In the genomic region with DNA sequence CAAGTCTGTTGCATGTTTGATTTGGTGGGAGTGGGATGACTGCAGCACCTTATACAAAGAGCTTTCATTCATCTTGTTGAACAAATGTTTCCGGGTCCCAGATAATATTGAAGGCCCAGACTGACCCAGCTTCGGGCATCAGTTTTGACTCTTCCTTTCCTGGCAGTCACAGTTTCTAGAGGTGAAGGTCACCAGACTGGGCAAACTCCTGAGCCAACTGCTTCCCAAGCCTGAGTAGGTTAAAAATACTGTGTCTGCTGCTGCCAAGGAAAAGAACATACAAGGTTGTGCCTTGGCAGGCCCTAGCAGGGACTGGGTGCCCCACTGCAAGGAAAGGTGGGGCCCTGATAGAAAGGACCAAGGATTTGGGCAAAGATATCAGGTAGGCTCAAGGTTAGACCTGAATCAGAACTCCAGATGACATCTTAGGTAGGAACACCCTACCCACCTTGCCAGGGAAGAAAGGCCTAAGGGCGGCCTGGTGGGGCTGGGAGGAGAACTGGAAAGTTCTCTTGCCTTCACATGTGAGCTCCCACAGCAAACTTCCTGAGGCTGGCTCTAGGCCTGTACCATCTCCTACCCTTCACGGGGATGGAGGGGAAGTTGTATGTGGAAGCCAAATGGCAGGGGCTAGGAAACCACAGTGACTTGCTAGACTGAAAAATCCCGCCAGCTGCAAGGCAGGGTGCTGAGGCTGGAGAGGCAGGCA, we compare ENCODE assay signal across 15 cellular contexts. TPM values are rescaled to one million over a fixed set of nuclear protein-coding genes. Genes with fewer than 3 reads are reported as not detected.
A peak's percentile ranks its signal among the peaks of the same experiment; 100 is the strongest.
DNase-seq lines count a peak whose midpoint lies in the region; ATAC-seq and TF ChIP-seq lines count a peak whose summit lies in the region.
"Had no signal": no experiment of that assay in that cellular context is flagged by ENCODE, and none has a peak within 500 bp of the region (broad histone marks: within the 10 kb centered on the region; RNA-seq: fewer than 3 reads in every experiment).

No MANE protein-coding gene starts in this region.

- no peak overlapping the region for H3K4me3 ChIP-seq in adrenal gland
- H3K4me3 ChIP-seq in right lobe of liver, result peak overlapping the region in 1 of 3 donors; percentile 4
- no peak overlapping the region for H3K4me3 ChIP-seq in suprapubic skin
- H3K4me3 ChIP-seq: GM23248, prostate gland had no signal

- H3K4me1 Mint-ChIP-seq in activated CD4-positive, alpha-beta T cell treated with anti-CD3 and anti-CD28 coated beads, Interleukin-2, amount 10 ng/mL, durations not matched to agents 7 days and 5 days, result peaks cover 40% of the 10 kb centered on the region

- H3K9me3 ChIP-seq in adrenal gland (replicated peaks in 1 of 3) (no peaks in the 10 kb centered on the region), right lobe of liver (no peaks in the 10 kb centered on the region), suprapubic skin (no peaks in the 10 kb centered on the region)
- H3K9me3 ChIP-seq: prostate gland had no signal

- H3K4me3 Mint-ChIP-seq in activated CD4-positive, alpha-beta T cell treated with anti-CD3 and anti-CD28 coated beads, Interleukin-2, amount 10 ng/mL, durations not matched to agents 7 days and 5 days, result no peak overlapping the region

- H3K36me3 Mint-ChIP-seq in activated CD4-positive, alpha-beta T cell treated with anti-CD3 and anti-CD28 coated beads, Interleukin-2, amount 10 ng/mL, durations not matched to agents 7 days and 5 days (ENCODE audit: low read depth), result peaks cover 19% of the 10 kb centered on the region

- ATAC-seq in right lobe of liver, result peak in 1 of 4 donors; percentile 0
- ATAC-seq: T-cell had no signal

- TF ChIP-seq CTCF in adrenal gland (IDR thresholded peaks at IDR 0.05), result no peak
- TF ChIP-seq CTCF in right lobe of liver (IDR thresholded peaks at IDR 0.05), result no peak
- TF ChIP-seq CTCF in suprapubic skin (IDR thresholded peaks at IDR 0.05), result no peak

- WGBS in adrenal gland, 4 donors, result 51 to 57% (median 53%) methylated on average over 5 of the region's 5 CpGs
- 60% methylated on average over 4 of the region's 5 CpGs for WGBS in right lobe of liver (ENCODE audit: insufficient coverage, low coverage, low lambda C conversion rate, missing lambda C conversion rate)
- 51% methylated on average over 5 of the region's 5 CpGs for WGBS in suprapubic skin

- TF ChIP-seq POLR2A in adrenal gland (IDR thresholded peaks at IDR 0.05) (no peak), right lobe of liver (IDR thresholded peaks at IDR 0.05) (no peak), suprapubic skin (IDR thresholded peaks at IDR 0.05) (no peak)

- H3K27ac ChIP-seq in adrenal gland (peak overlapping the region; percentile 57 to 86 (median 81)), right lobe of liver (peak overlapping the region; percentile 62 to 74 (median 70)), suprapubic skin (peak overlapping the region; percentile 57)
- H3K27ac ChIP-seq: GM23248 had no signal

- intact Hi-C loops in adrenal gland (cut with DNase I), result no loop called here
- intact Hi-C loops in right lobe of liver (cut with DNase I), result no loop called here

- TF ChIP-seq EP300 in suprapubic skin (IDR thresholded peaks at IDR 0.05), result no peak

- H3K4me1 ChIP-seq in adrenal gland (replicated peaks in 1 of 2) (peaks cover 35 to 36% of the 10 kb centered on the region in 2 donors), right lobe of liver (peaks cover 0 to 69% (median 22%) of the 10 kb centered on the region in 4 donors), suprapubic skin (peaks cover 76% of the 10 kb centered on the region)

- no peak for DNase-seq in activated CD4-positive, alpha-beta T cell treated with anti-CD3 and anti-CD28 coated beads, Interleukin-2, amount 10 ng/mL, durations not matched to agents 7 days and 5 days
- DNase-seq in activated CD4-positive, alpha-beta T cell treated with anti-CD3 and anti-CD28 coated beads for 4 hours, result no peak
- DNase-seq in adrenal gland (peak in 5 of 7 donors; percentile 64 to 83 (median 79)), right lobe of liver (peak in 1 of 3 donors; percentile 51), suprapubic skin (ENCODE audit: low spot score in 2 of 2) (no peak), NCI-H146 treated with DMSO at 0.1 percent for 48 hours (lab: John Stamatoyannopoulos, UW; ENCODE audit: unreplicated experiment) (no peak), GOT3 (lab: John Stamatoyannopoulos, UW) (no peak), T-helper 2 cell (no peak)
- DNase-seq: GM23248, mesendoderm, NCI-H1105, T-cell had no signal

- peak overlapping the region; percentile 25 for H3K27ac Mint-ChIP-seq in activated CD4-positive, alpha-beta T cell treated with anti-CD3 and anti-CD28 coated beads, Interleukin-2, amount 10 ng/mL, durations not matched to agents 7 days and 5 days

- CTCF ChIA-PET in activated CD4-positive, alpha-beta T cell treated with anti-CD3 and anti-CD28 coated beads, Interleukin-2, amount 10 ng/mL, durations not matched to agents 7 days and 5 days (lab: Charles Lee), result interaction anchor here (0.6 to 2.4 kb wide), 8 partner anchors 9 to 211 kb away, joined by 3 to 12 read pairs (median 4); a partner anchor contains a TSS

- POLR2A ChIA-PET in activated CD4-positive, alpha-beta T cell treated with anti-CD3 and anti-CD28 coated beads, Interleukin-2, amount 10 ng/mL, durations not matched to agents 7 days and 5 days (lab: Charles Lee), result no interaction called here

- H3K27me3 Mint-ChIP-seq in activated CD4-positive, alpha-beta T cell treated with anti-CD3 and anti-CD28 coated beads, Interleukin-2, amount 10 ng/mL, durations not matched to agents 7 days and 5 days, result no peaks in the 10 kb centered on the region
- H3K27me3 Mint-ChIP-seq: T-cell had no signal

- no peaks in the 10 kb centered on the region for H3K9me3 Mint-ChIP-seq in activated CD4-positive, alpha-beta T cell treated with anti-CD3 and anti-CD28 coated beads, Interleukin-2, amount 10 ng/mL, durations not matched to agents 7 days and 5 days
- H3K9me3 Mint-ChIP-seq: T-cell had no signal

- H3K36me3 ChIP-seq in adrenal gland (replicated peaks in 1 of 2), result peaks cover 0 to 38% of the 10 kb centered on the region in 2 donors
- peaks cover 0 to 14% (median 1%) of the 10 kb centered on the region in 4 donors for H3K36me3 ChIP-seq in right lobe of liver
- H3K36me3 ChIP-seq in suprapubic skin, result peaks cover 34% of the 10 kb centered on the region

- H3K27me3 ChIP-seq in adrenal gland (no peaks in the 10 kb centered on the region), right lobe of liver (no peaks in the 10 kb centered on the region), suprapubic skin (no peaks in the 10 kb centered on the region)

RNA-seq across cellular contexts. Expression of a gene that starts 4.6 kb away (rescaled TPM):
- total RNA-seq in activated CD4-positive, alpha-beta T cell treated with anti-CD3 and anti-CD28 coated beads, Interleukin-2, amount 10 ng/mL, durations not matched to agents 7 days and 5 days, result 10 to 100 TPM; 63.4 to 67.7 TPM
- total RNA-seq in adrenal gland (10 to 100 TPM; 61.1 to 94.0 (median 86.9) TPM), right lobe of liver (10 to 100 TPM; 20.4 to 29.9 (median 25.2) TPM), suprapubic skin (100 to 1,000 TPM in 1 of 4 donors, 10 to 100 TPM in 3; 62.3 to 100 (median 69.8) TPM)
- 100 to 1,000 TPM in 1 of 3 donors, 10 to 100 TPM in 2; 45.0 to 148 (median 97.4) TPM for polyA plus RNA-seq in adrenal gland

RNA-seq across cellular contexts. Expression of a gene that starts 4.7 kb away (rescaled TPM):
- 10 to 100 TPM; 23.0 to 23.5 TPM for total RNA-seq in activated CD4-positive, alpha-beta T cell treated with anti-CD3 and anti-CD28 coated beads, Interleukin-2, amount 10 ng/mL, durations not matched to agents 7 days and 5 days
- total RNA-seq in adrenal gland (100 to 1,000 TPM in 5 of 8 donors, 10 to 100 TPM in 3; 61.3 to 181 (median 105) TPM), right lobe of liver (10 to 100 TPM; 34.8 to 61.5 (median 41.8) TPM), suprapubic skin (10 to 100 TPM; 51.0 to 63.2 (median 58.2) TPM)
- 10 to 100 TPM; 30.6 to 32.1 (median 30.6) TPM for polyA plus RNA-seq in adrenal gland

RNA-seq across cellular contexts. Expression of a gene that starts 18.3 kb away (rescaled TPM):
- 10 to 100 TPM; 55.5 to 59.3 TPM for total RNA-seq in activated CD4-positive, alpha-beta T cell treated with anti-CD3 and anti-CD28 coated beads, Interleukin-2, amount 10 ng/mL, durations not matched to agents 7 days and 5 days
- total RNA-seq in adrenal gland (100 to 1,000 TPM in 7 of 8 donors, 10 to 100 TPM in 1; 63.5 to 267 (median 155) TPM), right lobe of liver (100 to 1,000 TPM; 102 to 297 (median 199) TPM), suprapubic skin (10 to 100 TPM; 53.8 to 79.3 (median 68.0) TPM)
- 100 to 1,000 TPM in 1 of 3 donors, 10 to 100 TPM in 2; 69.5 to 120 (median 82.1) TPM for polyA plus RNA-seq in adrenal gland

RNA-seq across cellular contexts. Expression of a gene that starts 22.7 kb away (rescaled TPM):
- under 1 TPM in 1 of 2 experiments, not detected in 1; 0.17 TPM for total RNA-seq in activated CD4-positive, alpha-beta T cell treated with anti-CD3 and anti-CD28 coated beads, Interleukin-2, amount 10 ng/mL, durations not matched to agents 7 days and 5 days
- total RNA-seq in adrenal gland, result under 1 TPM in 4 of 8 donors, not detected in 4; 0.41 to 0.69 (median 0.53) TPM
- polyA plus RNA-seq in adrenal gland, result under 1 TPM in 2 of 3 donors, not detected in 1; 0.16 to 0.20 TPM
- total RNA-seq in right lobe of liver, result 10 to 100 TPM in 4 of 6 experiments, 1 to 10 TPM in 2; 5.6 to 20.0 (median 13.1) TPM
- 100 to 1,000 TPM in 3 of 4 donors, 10 to 100 TPM in 1; 46.3 to 168 (median 140) TPM for total RNA-seq in suprapubic skin
- total RNA-seq: activated CD8-positive, alpha-beta memory T cell treated with anti-CD3 and anti-CD28 coated beads for 36 hours; GM23248; temporal lobe had no signal
- polyA plus RNA-seq: GM23248 had no signal

RNA-seq across cellular contexts. Expression of a gene that starts 24.1 kb away (rescaled TPM):
- 1 to 10 TPM; 3.5 to 5.7 TPM for total RNA-seq in activated CD4-positive, alpha-beta T cell treated with anti-CD3 and anti-CD28 coated beads, Interleukin-2, amount 10 ng/mL, durations not matched to agents 7 days and 5 days
- total RNA-seq in adrenal gland, result 1 to 10 TPM in 4 of 8 donors, under 1 TPM in 4; 0.18 to 3.0 (median 1.0) TPM
- polyA plus RNA-seq in adrenal gland, result 10 to 100 TPM in 1 of 3 donors, 1 to 10 TPM in 1, under 1 TPM in 1; 0.29 to 11.0 (median 3.1) TPM
- total RNA-seq in right lobe of liver, result 10 to 100 TPM in 1 of 6 experiments, 1 to 10 TPM in 5; 2.3 to 14.8 (median 3.9) TPM
- total RNA-seq in suprapubic skin, result 1 to 10 TPM; 2.0 to 10.0 (median 5.1) TPM

Comparison
In these comparisons a context has a peak if more than half of its experiments do, and no peak if none do; other contexts are left out.
1. DNase-seq: peak in adrenal gland (5 of 7); none in activated CD4-positive, alpha-beta T cell treated with anti-CD3 and anti-CD28 coated beads, Interleukin-2, amount 10 ng/mL, durations not matched to agents 7 days and 5 days (single experiment), activated CD4-positive, alpha-beta T cell treated with anti-CD3 and anti-CD28 coated beads for 4 hours (0 of 2), suprapubic skin (0 of 2), NCI-H146 treated with DMSO at 0.1 percent for 48 hours (single experiment), GOT3 (single experiment) and T-helper 2 cell (0 of 5).
2. Peak in every context shown above with its lines, with median percentiles within 50 percentile points of each other: H3K27ac ChIP-seq.